ENCODE assay signal across 8 cellular contexts in genomic region chr3:67653425-67654098, GRCh38. TPM values are rescaled to one million over a fixed set of nuclear protein-coding genes. Genes with fewer than 3 reads are reported as not detected.
DNase-seq lines count a peak whose midpoint lies in the region; ATAC-seq and TF ChIP-seq lines count a peak whose summit lies in the region.

No MANE protein-coding gene starts in this region.

- H3K4me1 ChIP-seq in body of pancreas (peaks cover 53% of the 10 kb centered on the region), right lobe of liver (peaks cover 0 to 35% (median 8%) of the 10 kb centered on the region in 4 donors), upper lobe of left lung (peaks cover 14 to 40% (median 21%) of the 10 kb centered on the region in 4 donors)

- TF ChIP-seq CTCF in LNCaP clone FGC (IDR thresholded peaks at IDR 0.05; ENCODE audit: control insufficient read depth, extremely low read depth, insufficient read depth) (no peak), body of pancreas (IDR thresholded peaks at IDR 0.05) (peak in 1 of 7 experiments; percentile 15), right lobe of liver (IDR thresholded peaks at IDR 0.05) (no peak), upper lobe of left lung (IDR thresholded peaks at IDR 0.05) (no peak)

- peak; percentile 19 for ATAC-seq in GM18505 (IDR thresholded peaks at IDR 0.05; ENCODE audit: unreplicated experiment)
- ATAC-seq in body of pancreas: peak; percentile 38
- ATAC-seq in right lobe of liver: peak; percentile 32 to 53 (median 50)
- peak in 1 of 2 donors; percentile 34 for ATAC-seq in upper lobe of left lung (ENCODE audit: low FRiP score in 2 of 2)

- 11 to 12% methylated on average over 8 of the region's 8 CpGs for WGBS in body of pancreas, 2 donors
- 4% methylated on average over 8 of the region's 8 CpGs for WGBS in right lobe of liver (ENCODE audit: insufficient coverage, low coverage, low lambda C conversion rate, missing lambda C conversion rate)
- WGBS in upper lobe of left lung, 2 donors: 18 to 24% methylated on average over 8 of the region's 8 CpGs

- H3K9me3 ChIP-seq in body of pancreas (no peaks in the 10 kb centered on the region), right lobe of liver (no peaks in the 10 kb centered on the region), upper lobe of left lung (no peaks in the 10 kb centered on the region)

- DNase-seq in H4 (ENCODE audit: low spot score): peak; percentile 3
- DNase-seq in LNCaP clone FGC (ENCODE audit: low read depth): no peak
- no peak for DNase-seq in body of pancreas
- no peak for DNase-seq in right lobe of liver
- DNase-seq in upper lobe of left lung: no peak
- no peak for DNase-seq in T1000 (lab: John Stamatoyannopoulos, UW)
- DNase-seq in stimulated activated CD4-positive, alpha-beta T cell treated with anti-CD3 and anti-CD28 coated beads, Interleukin-4, amount 100 ng/mL, for 24 hours: no peak

- H3K27me3 ChIP-seq in body of pancreas (no peaks in the 10 kb centered on the region), right lobe of liver (no peaks in the 10 kb centered on the region), upper lobe of left lung (no peaks in the 10 kb centered on the region)

- H3K4me3 ChIP-seq in LNCaP clone FGC (ENCODE audit: low read depth, low read length) (peak overlapping the region; percentile 64), body of pancreas (peak overlapping the region; percentile 87 to 93), right lobe of liver (peak overlapping the region; percentile 94 to 96 (median 96)), upper lobe of left lung (peak overlapping the region; percentile 54 to 96 (median 80))

- peak overlapping the region; percentile 91 to 97 (median 96) for H3K27ac ChIP-seq in body of pancreas
- H3K27ac ChIP-seq in right lobe of liver: peak overlapping the region; percentile 99
- H3K27ac ChIP-seq in upper lobe of left lung: peak overlapping the region; percentile 93 to 98 (median 96)

- H3K36me3 ChIP-seq in body of pancreas (replicated peaks in 1 of 2; ENCODE audit: insufficient read depth in 1 of 2, low read depth in 2 of 2): no peaks in the 10 kb centered on the region
- H3K36me3 ChIP-seq in right lobe of liver: no peaks in the 10 kb centered on the region
- H3K36me3 ChIP-seq in upper lobe of left lung: no peaks in the 10 kb centered on the region

- TF ChIP-seq EP300 in upper lobe of left lung (IDR thresholded peaks at IDR 0.05): no peak

- no peak for TF ChIP-seq POLR2A in GM18505 (IDR thresholded peaks at IDR 0.05; ENCODE audit: borderline replicate concordance, extremely low read depth, insufficient read depth, insufficient read length)
- no peak for TF ChIP-seq POLR2A in body of pancreas (IDR thresholded peaks at IDR 0.05)
- TF ChIP-seq POLR2A in right lobe of liver (IDR thresholded peaks at IDR 0.05): no peak
- no peak for TF ChIP-seq POLR2A in upper lobe of left lung (IDR thresholded peaks at IDR 0.05)

- intact Hi-C loops in body of pancreas (cut with DNase I) (no loop called here), right lobe of liver (cut with DNase I) (no loop called here)

RNA-seq across cellular contexts. Expression of gene SUCLG2, which starts 0.8 kb away (rescaled TPM):
- 27.5 and 33.8 TPM in 2 replicates for total RNA-seq in H4 (2014; rRNA removed; shearing (Covaris generic))
- total RNA-seq in body of pancreas (10 to 100 TPM; 42.0 to 50.4 TPM), right lobe of liver (100 to 1,000 TPM; 138 to 167 (median 158) TPM), upper lobe of left lung (10 to 100 TPM; 36.7 to 69.3 (median 50.8) TPM)
